ENCODE assay signal across 26 cellular contexts in genomic region chr2:96111257-96111640, GRCh38. TPM values are rescaled to one million over a fixed set of nuclear protein-coding genes. Genes with fewer than 3 reads are reported as not detected.
"Had no signal": no experiment of that assay in that cellular context is flagged by ENCODE, and none has a peak within 500 bp of the region (broad histone marks: within the 10 kb centered on the region; RNA-seq: fewer than 3 reads in every experiment).

No MANE protein-coding gene starts in this region.

- H3K9me3 ChIP-seq: ascending aorta, body of pancreas, Peyer's patch had no signal

- H3K4me3 ChIP-seq: ascending aorta, body of pancreas, Peyer's patch, SJSA1 had no signal

- DNase-seq: activated CD4-positive, alpha-beta T cell treated with anti-CD3 and anti-CD28 coated beads for 1 hour; activated CD4-positive, alpha-beta T cell treated with anti-CD3 and anti-CD28 coated beads, Interleukin-2, amount 10 ng/mL, durations not matched to agents 24 days and 14 days; activated CD4-positive, alpha-beta T cell treated with anti-CD3 and anti-CD28 coated beads, Interleukin-2, amount 50 U/mL, for 48 hours; activated CD8-positive, alpha-beta memory T cell treated with anti-CD3 and anti-CD28 coated beads, Interleukin-2, amount 10 ng/mL, durations not matched to agents 7 days and 5 days; activated effector memory CD4-positive, alpha-beta T cell treated with Interleukin-2 at 50 U/mL for 16 hours; activated naive CD4-positive, alpha-beta T cell; activated naive CD8-positive, alpha-beta T cell treated with anti-CD3 and anti-CD28 coated beads, Interleukin-2, amount 50 U/mL, for 24 hours; activated T-cell treated with anti-CD3 and anti-CD28 coated beads, Interleukin-2, amount 50 U/mL, for 24 hours; amniotic stem cell; MV-4-11; NCI-H1092 treated with DMSO at 0.1 percent for 48 hours; NCI-H1417 treated with DMSO at 0.1 percent for 48 hours; NCI-H187; NCI-H2081; NCI-H2171 treated with DMSO at 0.1 percent for 48 hours; NCI-H226; Right ventricle myocardium superior had no signal

- H3K27ac ChIP-seq: ascending aorta, body of pancreas, KMS-11, Peyer's patch, RWPE1, SJSA1 had no signal

- H3K27me3 ChIP-seq: Peyer's patch had no signal

- H3K36me3 ChIP-seq: ascending aorta, Peyer's patch, SJSA1 had no signal

- H3K4me1 ChIP-seq: SJSA1 had no signal

RNA-seq across cellular contexts. Expression of gene ADRA2B, which starts 5.1 kb away (rescaled TPM):
- total RNA-seq: bronchial epithelial cell, MCF 10A, NCI-H460, SJSA1 had no signal

RNA-seq across cellular contexts. Expression of gene ASTL, which starts 27.1 kb away (rescaled TPM):
- total RNA-seq: ascending aorta, body of pancreas, bronchial epithelial cell, MCF 10A, NCI-H460, Peyer's patch, Right ventricle myocardium superior, SJSA1 had no signal
